Comparison of ENCODE assay signal across 24 cellular contexts in the genomic region with DNA sequence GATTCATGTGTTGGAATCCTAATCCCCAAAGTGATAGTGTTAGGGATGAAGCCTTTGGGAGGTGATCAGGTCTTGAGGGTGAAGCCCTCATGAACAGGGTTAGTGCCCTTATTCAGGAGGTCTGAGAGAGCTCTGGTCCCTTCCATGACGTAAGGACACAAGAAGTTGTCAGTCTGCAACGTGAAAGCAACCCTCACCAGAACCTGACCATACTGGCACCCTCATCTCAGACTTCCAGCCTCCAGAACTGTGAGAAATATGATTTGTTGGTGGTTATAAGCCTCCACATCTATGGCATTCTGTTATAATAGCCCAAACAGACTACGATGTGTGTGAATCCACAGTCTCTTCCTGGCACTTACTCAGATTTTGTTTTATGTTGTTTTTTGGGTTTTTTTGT.
"Had no signal": no experiment of that assay in that cellular context is flagged by ENCODE, and none has a peak within 500 bp of the region (broad histone marks: within the 10 kb centered on the region; RNA-seq: fewer than 3 reads in every experiment).

No MANE protein-coding gene starts in this region.

- H3K4me3 ChIP-seq: hepatocyte, lower lobe of right lung, neural progenitor cell, smooth muscle cell, upper lobe of right lung had no signal

- H3K9ac ChIP-seq: neural progenitor cell had no signal

- H3K27me3 ChIP-seq: hepatocyte, neural progenitor cell, upper lobe of right lung had no signal

- H3K36me3 Mint-ChIP-seq: naive B cell had no signal

- H3K27ac ChIP-seq: hepatocyte, lower lobe of right lung, neural progenitor cell, upper lobe of right lung had no signal

- H3K4me1 ChIP-seq: neural progenitor cell had no signal

- DNase-seq: activated B cell treated with CpG ODN at 0.5 μM for 24 hours; activated CD4-positive, alpha-beta T cell treated with anti-CD3 and anti-CD28 coated beads for 4 hours; activated CD8-positive, alpha-beta T cell treated with anti-CD3 and anti-CD28 coated beads for 36 hours; activated naive CD8-positive, alpha-beta T cell treated with anti-CD3 and anti-CD28 coated beads for 36 hours; central memory CD4-positive, alpha-beta T cell; effector memory CD8-positive, alpha-beta T cell; foreskin melanocyte; immature natural killer cell; lower lobe of right lung; naive B cell; posterior cingulate gyrus; stimulated activated CD4-positive, alpha-beta T cell treated with anti-CD3 and anti-CD28 coated beads, Interleukin-15, amount 100 ng/mL, for 24 hours; stimulated activated naive CD4-positive, alpha-beta T cell; T1000; upper lobe of right lung had no signal

- H3K27ac Mint-ChIP-seq: activated B cell treated with CpG ODN at 0.5 μM for 24 hours; activated CD8-positive, alpha-beta T cell treated with anti-CD3 and anti-CD28 coated beads for 36 hours; activated naive CD8-positive, alpha-beta T cell treated with anti-CD3 and anti-CD28 coated beads for 36 hours; immature natural killer cell; neural progenitor cell had no signal

- H3K36me3 ChIP-seq: neural progenitor cell, upper lobe of right lung had no signal

- H3K27me3 Mint-ChIP-seq: activated B cell treated with CpG ODN at 0.5 μM for 24 hours; activated CD8-positive, alpha-beta T cell treated with anti-CD3 and anti-CD28 coated beads for 36 hours; activated naive CD8-positive, alpha-beta T cell treated with anti-CD3 and anti-CD28 coated beads for 36 hours; effector memory CD8-positive, alpha-beta T cell had no signal

- FAIRE-seq: astrocyte, colon, endothelial cell of umbilical vein had no signal

- H3K9me3 Mint-ChIP-seq: activated B cell treated with CpG ODN at 0.5 μM for 24 hours; activated CD8-positive, alpha-beta T cell treated with anti-CD3 and anti-CD28 coated beads for 36 hours; activated naive CD8-positive, alpha-beta T cell treated with anti-CD3 and anti-CD28 coated beads for 36 hours; effector memory CD8-positive, alpha-beta T cell; immature natural killer cell had no signal

- ATAC-seq: activated CD8-positive, alpha-beta T cell treated with anti-CD3 and anti-CD28 coated beads for 36 hours; effector memory CD8-positive, alpha-beta T cell; esophagus mucosa; left lobe of liver; lower lobe of right lung; sciatic nerve; upper lobe of right lung had no signal

- H2AFZ ChIP-seq: hepatocyte, neural progenitor cell had no signal

- H3K4me1 Mint-ChIP-seq: naive B cell had no signal

- H3K4me2 ChIP-seq: hepatocyte, neural progenitor cell, smooth muscle cell had no signal

- H3K9me3 ChIP-seq: lower lobe of right lung, upper lobe of right lung had no signal

- H3K4me3 Mint-ChIP-seq: activated B cell treated with CpG ODN at 0.5 μM for 24 hours; activated CD8-positive, alpha-beta T cell treated with anti-CD3 and anti-CD28 coated beads for 36 hours; activated naive CD8-positive, alpha-beta T cell treated with anti-CD3 and anti-CD28 coated beads for 36 hours; effector memory CD8-positive, alpha-beta T cell; immature natural killer cell; neural progenitor cell had no signal
